Comparison of ENCODE assay signal across 21 cellular contexts in genomic region chr11:115695677-115696451, GRCh38.
A peak's percentile ranks its signal among the peaks of the same experiment; 100 is the strongest.
DNase-seq lines count a peak whose midpoint lies in the region; ATAC-seq, FAIRE-seq and TF ChIP-seq lines count a peak whose summit lies in the region.
"Had no signal": no experiment of that assay in that cellular context is flagged by ENCODE, and none has a peak within 500 bp of the region (broad histone marks: within the 10 kb centered on the region; RNA-seq: fewer than 3 reads in every experiment).

No MANE protein-coding gene starts in this region.

- peak; percentile 48 for FAIRE-seq in D721Med (lab: Jason Lieb, UNC)
- FAIRE-seq: GM12878, small intestine had no signal

- TF ChIP-seq CTCF in D721Med (IDR thresholded peaks at IDR 0.05; ENCODE audit: insufficient read depth, missing control alignments): no peak

- peak; percentile 53 for DNase-seq in D721Med (ENCODE audit: insufficient read length, low spot score)
- DNase-seq in MV-4-11 (lab: John Stamatoyannopoulos, UW): peak; percentile 21
- DNase-seq in NCI-H524 treated with DMSO at 0.1 percent for 48 hours (lab: John Stamatoyannopoulos, UW): peak; percentile 15
- peak; percentile 75 for DNase-seq in left kidney (ENCODE audit: low read depth, low spot score)
- DNase-seq in stimulated activated naive CD4-positive, alpha-beta T cell treated with Interleukin-2 at 50 U/mL for 16 hours (lab: John Stamatoyannopoulos, UW): no peak
- no peak for DNase-seq in stimulated activated CD4-positive, alpha-beta T cell treated with anti-CD3 and anti-CD28 coated beads, Interleukin-4, amount 100 ng/mL, for 1 hour
- DNase-seq in SHP77 (lab: John Stamatoyannopoulos, UW): no peak
- DNase-seq: activated CD8-positive, alpha-beta memory T cell treated with anti-CD3 and anti-CD28 coated beads, Interleukin-2, amount 50 U/mL, for 4 hours; activated naive CD8-positive, alpha-beta T cell treated with anti-CD3 and anti-CD28 coated beads, Interleukin-2, amount 10 ng/mL, durations not matched to agents 7 days and 5 days; CD4-positive, CD25-positive, alpha-beta regulatory T cell; erythroblast; foreskin fibroblast; Kasumi-1; left ventricle myocardium superior; NCI-H1694; small intestine; stimulated activated naive CD4-positive, alpha-beta T cell; T-helper 2 cell; transverse colon had no signal

- ATAC-seq in GM18517 (IDR thresholded peaks at IDR 0.05; ENCODE audit: unreplicated experiment): no peak
- ATAC-seq: GM12878 had no signal

Comparison
In these comparisons a context has a peak if more than half of its experiments do, and no peak if none do; other contexts are left out.
1. DNase-seq: peak in D721Med (single experiment), MV-4-11 (single experiment), NCI-H524 treated with DMSO at 0.1 percent for 48 hours (single experiment) and left kidney (single experiment); none in stimulated activated naive CD4-positive, alpha-beta T cell treated with Interleukin-2 at 50 U/mL for 16 hours (single experiment), stimulated activated CD4-positive, alpha-beta T cell treated with anti-CD3 and anti-CD28 coated beads, Interleukin-4, amount 100 ng/mL, for 1 hour (single experiment) and SHP77 (0 of 2).